Comparison of ENCODE assay signal across 8 cellular contexts in the genomic region with DNA sequence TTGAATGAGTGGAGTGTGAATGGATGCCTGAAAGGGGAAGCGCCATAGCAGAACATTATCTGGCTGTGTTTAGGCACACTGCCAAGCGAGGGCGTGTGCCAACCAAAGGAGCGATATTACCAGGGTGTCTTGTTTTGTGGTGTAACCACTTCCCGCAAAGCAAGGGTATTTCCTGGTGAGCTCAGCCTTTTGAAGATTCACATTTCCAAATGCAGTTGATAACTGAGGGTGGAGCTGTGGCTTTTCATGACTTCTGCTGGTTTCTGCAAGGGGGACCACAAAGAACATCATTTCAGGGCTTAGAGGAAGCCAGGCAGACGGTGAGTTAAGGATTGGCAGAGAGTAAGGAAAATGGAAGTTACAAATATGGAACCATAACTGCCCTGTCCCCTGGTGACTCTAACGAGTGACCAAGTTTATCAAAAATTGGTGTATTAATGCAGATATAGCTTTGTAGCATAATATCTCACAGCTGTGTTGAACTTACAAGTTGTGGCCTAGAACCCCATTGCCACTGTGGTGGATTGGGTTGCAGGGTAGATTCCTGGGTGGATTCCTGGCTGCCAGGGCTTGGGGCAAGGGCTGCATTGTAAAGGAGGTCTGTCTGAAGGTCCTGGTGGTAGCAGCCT.
A peak's percentile ranks its signal among the peaks of the same experiment; 100 is the strongest.
DNase-seq lines count a peak whose midpoint lies in the region; FAIRE-seq and TF ChIP-seq lines count a peak whose summit lies in the region.

No MANE protein-coding gene starts in this region.

- H2AFZ ChIP-seq in H9 (ENCODE audit: low read length) = no peak overlapping the region

- no peak overlapping the region for H2BK5ac ChIP-seq in H9 (ENCODE audit: insufficient read length, low read length)

- H3K4ac ChIP-seq in H9 (ENCODE audit: low read depth, low read length) = no peak overlapping the region

- H3K4me3 Mint-ChIP-seq in activated naive CD8-positive, alpha-beta T cell treated with anti-CD3 and anti-CD28 coated beads for 36 hours = peak overlapping the region; percentile 5
- no peak overlapping the region; a peak in 1 of 5 replicates for H3K4me3 Mint-ChIP-seq in H9

- H3K27ac Mint-ChIP-seq in activated naive CD8-positive, alpha-beta T cell treated with anti-CD3 and anti-CD28 coated beads for 36 hours = peak overlapping the region; percentile 47
- H3K27ac Mint-ChIP-seq in H9 = no peak overlapping the region

- no peak overlapping the region for H3K9ac ChIP-seq in kidney (ENCODE audit: low read length in 2 of 2)
- H3K9ac ChIP-seq in H9 (ENCODE audit: extremely low read depth, insufficient read length, low read length) = no peak overlapping the region

- no peak overlapping the region for H3K56ac ChIP-seq in H9 (ENCODE audit: insufficient read length, low read depth, low read length)

- in situ Hi-C loops in ACHN (cut with HindIII; ENCODE audit: low pct_ligation_motif_present, low pct_unique_long_range_greater_than_20kb, low sequenced_read_pairs) = no loop called here

- H3K4me1 ChIP-seq in kidney (ENCODE audit: control insufficient read depth in 1 of 2, insufficient read depth in 1 of 2, low read depth in 1 of 2, low read length in 2 of 2) (peaks cover 5 to 25% of the 10 kb centered on the region in 2 donors), H9 (ENCODE audit: insufficient read depth, low read length) (no peaks in the 10 kb centered on the region)

- H2BK15ac ChIP-seq in H9 (ENCODE audit: low read depth, low read length) = no peak overlapping the region

- H3K79me1 ChIP-seq in H9 (ENCODE audit: insufficient read depth, low read depth, low read length, poor library complexity, severe bottlenecking) = no peaks in the 10 kb centered on the region

- intact Hi-C loops in kidney (cut with DNase I) = no loop called here

- no peak overlapping the region for H3K4me3 ChIP-seq in kidney (ENCODE audit: low read length in 2 of 2)

- H4K20me1 ChIP-seq in H9 (ENCODE audit: control insufficient read depth, insufficient read depth, insufficient read length) = no peaks in the 10 kb centered on the region

- H4K5ac ChIP-seq in H9 (ENCODE audit: insufficient read length, low read depth, low read length) = no peak overlapping the region

- no peaks in the 10 kb centered on the region for H3K36me3 ChIP-seq in kidney (ENCODE audit: control insufficient read depth in 1 of 2, insufficient read depth in 2 of 2, low read length in 2 of 2)

- no peak overlapping the region for H4K91ac ChIP-seq in H9 (ENCODE audit: insufficient read length, low read depth, low read length)

- H3K18ac ChIP-seq in H9 (ENCODE audit: insufficient read length, low read depth, low read length) = no peak overlapping the region

- no peak overlapping the region for H4K8ac ChIP-seq in H9 (replicated peaks; ENCODE audit: insufficient read length, low read depth, low read length)

- no peak overlapping the region for H2BK120ac ChIP-seq in H9 (ENCODE audit: low read depth, low read length, poor library complexity, severe bottlenecking)

- peaks cover 7% of the 10 kb centered on the region for H3K9me3 Mint-ChIP-seq in activated naive CD8-positive, alpha-beta T cell treated with anti-CD3 and anti-CD28 coated beads for 36 hours
- H3K9me3 Mint-ChIP-seq in H9 = 0 out of 5 replicates have a peak, but pooled peaks cover 0 to 2% of the 10 kb centered on the region in 2 experiments

- H3K9me3 ChIP-seq in kidney (ENCODE audit: control insufficient read depth in 1 of 2, low read length in 2 of 2) (peaks cover 0 to 4% of the 10 kb centered on the region in 2 donors), H9 (ENCODE audit: control insufficient read depth, low read depth, low read length) (no peaks in the 10 kb centered on the region)

- DNase-seq in ACHN = peak; percentile 80
- peak; percentile 34 for DNase-seq in GM19238 (ENCODE audit: insufficient read length, low spot score)
- peak; percentile 94 to 95 for DNase-seq in Kasumi-1 (lab: John Stamatoyannopoulos, UW)
- DNase-seq in T-helper 1 cell = peak; percentile 62 to 98 (median 79)
- DNase-seq in activated naive CD8-positive, alpha-beta T cell treated with anti-CD3 and anti-CD28 coated beads for 36 hours = peak; percentile 83
- peak; percentile 82 for DNase-seq in kidney
- DNase-seq in stimulated activated CD8-positive, alpha-beta memory T cell treated with anti-CD3 and anti-CD28 coated beads, Interleukin-15, amount 100 ng/mL, for 48 hours (ENCODE audit: low read depth in 2 of 2) = peak; percentile 74 to 76
- no peak for DNase-seq in H9

- no peaks in the 10 kb centered on the region for H3K79me2 ChIP-seq in H9 (ENCODE audit: insufficient read depth, low read length)

- H3K27me3 ChIP-seq in H9 (ENCODE audit: insufficient read depth, low read length) = no peaks in the 10 kb centered on the region

- H3K4me2 ChIP-seq in H9 (ENCODE audit: insufficient read depth, insufficient read length, low read length) = no peak overlapping the region

- peaks cover 11% of the 10 kb centered on the region for H3K36me3 Mint-ChIP-seq in activated naive CD8-positive, alpha-beta T cell treated with anti-CD3 and anti-CD28 coated beads for 36 hours
- peaks cover 0 to 5% (median 3%) of the 10 kb centered on the region in 3 experiments; a peak in 3 of 7 replicates for H3K36me3 Mint-ChIP-seq in H9 (ENCODE audit: insufficient read depth in 1 of 3, low read depth in 3 of 3)

- TF ChIP-seq CTCF in kidney (IDR thresholded peaks at IDR 0.05; ENCODE audit: borderline replicate concordance, extremely low read depth, insufficient read depth) (no peak), H9 (conservative IDR thresholded peaks at IDR 0.05) (no peak)

- H3K23ac ChIP-seq in H9 (ENCODE audit: insufficient read length, low read depth, low read length) = no peak overlapping the region

- no CpG with 5 or more reads among the region's 7 CpGs for WGBS in H9 (ENCODE audit: extremely low coverage, insufficient read length, low lambda C conversion rate)

- FAIRE-seq in kidney (lab: Jason Lieb, UNC) = no peak

- H3K23me2 ChIP-seq in H9 (ENCODE audit: insufficient read length, low read depth, low read length, poor library complexity, severe bottlenecking) = no peaks in the 10 kb centered on the region

- no peak overlapping the region for H3K14ac ChIP-seq in H9 (ENCODE audit: insufficient read depth, low read length)

- no peak overlapping the region for H2BK12ac ChIP-seq in H9 (ENCODE audit: insufficient read length, low read depth, low read length)

- peaks cover 89% of the 10 kb centered on the region for H3K27me3 Mint-ChIP-seq in activated naive CD8-positive, alpha-beta T cell treated with anti-CD3 and anti-CD28 coated beads for 36 hours
- H3K27me3 Mint-ChIP-seq in H9 (ENCODE audit: low read depth) = no peaks in the 10 kb centered on the region

- H2AK5ac ChIP-seq in H9 (ENCODE audit: insufficient read length, low read length) = no peak overlapping the region

- H3K27ac ChIP-seq in kidney (ENCODE audit: low read depth in 2 of 2, low read length in 2 of 2) (peak overlapping the region in 1 of 2 donors; percentile 56), H9 (ENCODE audit: insufficient read length, low read depth, low read length) (no peak overlapping the region)

- H3T11ph ChIP-seq in H9 (ENCODE audit: low read length) = no peak overlapping the region

- H2BK20ac ChIP-seq in H9 (ENCODE audit: low read depth, low read length, poor library complexity, severe bottlenecking) = no peak overlapping the region

- peaks cover 34% of the 10 kb centered on the region for H3K4me1 Mint-ChIP-seq in activated naive CD8-positive, alpha-beta T cell treated with anti-CD3 and anti-CD28 coated beads for 36 hours
- H3K4me1 Mint-ChIP-seq in H9 = peaks cover 0 to 6% of the 10 kb centered on the region in 2 experiments; a peak in 1 of 4 replicates
